In the genomic region with DNA sequence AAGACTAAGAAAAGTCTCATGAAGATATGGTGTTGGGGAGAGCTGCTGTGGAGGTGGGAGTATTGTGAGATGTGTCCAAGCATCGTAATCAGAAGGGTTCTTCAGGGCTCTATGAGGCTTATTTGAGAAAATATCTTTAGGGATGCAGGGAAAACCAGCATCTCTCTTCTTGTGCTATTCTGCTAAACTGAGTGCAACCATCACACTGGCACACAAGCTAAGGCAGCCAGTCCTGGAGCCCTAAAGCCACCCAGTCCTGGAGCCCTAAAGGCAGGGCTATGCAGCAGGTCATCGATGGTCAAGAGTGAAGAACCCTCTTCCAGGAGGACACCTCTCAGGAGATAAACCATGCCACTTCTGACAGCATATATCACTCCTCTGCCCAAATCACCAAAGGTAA, we compare ENCODE assay signal across 7 cellular contexts.
"Had no signal": no experiment of that assay in that cellular context is flagged by ENCODE, and none has a peak within 500 bp of the region (broad histone marks: within the 10 kb centered on the region; RNA-seq: fewer than 3 reads in every experiment).

No MANE protein-coding gene starts in this region.

- H3K4me2 ChIP-seq: KMS-11 had no signal

- DNase-seq: IMR-90, KBM-7, KG1 had no signal

- H3K27ac ChIP-seq: HL-60, KMS-11 had no signal

- FAIRE-seq: HepG2, HTR-8/SVneo had no signal

- H3K9ac ChIP-seq: KMS-11 had no signal

- ATAC-seq: HepG2 had no signal
